19 cellular contexts compared by ENCODE assay signal in the genomic region with DNA sequence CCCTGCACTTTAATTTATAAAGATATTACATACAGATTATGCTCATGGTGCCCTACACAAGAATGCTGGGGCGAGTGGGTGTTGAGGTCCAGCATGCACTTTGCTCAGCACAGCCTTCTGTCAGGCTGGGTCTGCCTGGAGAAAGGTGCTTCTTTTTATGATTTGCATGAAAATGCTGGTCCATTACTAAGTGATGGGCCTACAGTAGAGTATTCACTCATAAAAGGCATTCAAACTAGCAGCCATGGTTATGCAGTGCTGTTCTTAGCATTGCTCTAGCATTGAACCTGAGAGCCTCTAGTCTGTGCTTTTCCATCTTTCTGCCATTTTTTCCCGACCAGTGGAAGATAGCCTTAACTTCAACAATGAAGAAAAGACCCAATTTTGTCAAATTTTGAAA.
"Had no signal": no experiment of that assay in that cellular context is flagged by ENCODE, and none has a peak within 500 bp of the region (broad histone marks: within the 10 kb centered on the region; RNA-seq: fewer than 3 reads in every experiment).

No MANE protein-coding gene starts in this region.

- DNase-seq: MG63, NCI-H1092 treated with DMSO at 0.1 percent for 48 hours, NCI-H1436, NCI-H187, NCI-H2029, NCI-H2081 treated with DMSO at 0.1 percent for 48 hours, NCI-H2171, NCI-H226, NCI-H446, NCI-H510A, NCI-H524 treated with DMSO at 0.1 percent for 48 hours, NCI-H774, Right ventricle myocardium superior, RPMI8226, SIG-M5, SW 1271 had no signal

- H3K27me3 ChIP-seq: MG63, SJSA1 had no signal

- H3K36me3 ChIP-seq: MG63 had no signal

- H3K27ac ChIP-seq: SJSA1, SK-N-MC had no signal

- H3K4me1 ChIP-seq: SJSA1 had no signal

- FAIRE-seq: RCC 7860 had no signal

- H3K9me3 ChIP-seq: SJSA1 had no signal

- H3K4me3 ChIP-seq: MG63, SJSA1, SK-N-MC had no signal
